Comparison of ENCODE assay signal across 19 cellular contexts in genomic region chr5:67147768-67148167, GRCh38. TPM values are rescaled to one million over a fixed set of nuclear protein-coding genes. Genes with fewer than 3 reads are reported as not detected.
DNase-seq lines count a peak whose midpoint lies in the region; ATAC-seq, FAIRE-seq and TF ChIP-seq lines count a peak whose summit lies in the region.
"Had no signal": no experiment of that assay in that cellular context is flagged by ENCODE, and none has a peak within 500 bp of the region (broad histone marks: within the 10 kb centered on the region; RNA-seq: fewer than 3 reads in every experiment).

No MANE protein-coding gene starts in this region.

- no peaks in the 10 kb centered on the region for H3K4me1 ChIP-seq in astrocyte (ENCODE audit: insufficient read depth, low read length)
- no peaks in the 10 kb centered on the region for H3K4me1 ChIP-seq in fibroblast of lung (ENCODE audit: control insufficient read depth, extremely low read depth, insufficient read depth, low read length)
- no peaks in the 10 kb centered on the region for H3K4me1 ChIP-seq in thyroid gland
- H3K4me1 ChIP-seq: BE2C had no signal

- H3K27ac Mint-ChIP-seq in astrocyte (ENCODE audit: unreplicated experiment), result no peak overlapping the region
- H3K27ac Mint-ChIP-seq: CD8-positive, alpha-beta T cell had no signal

- H3K27ac ChIP-seq in astrocyte (ENCODE audit: low read depth, low read length) (no peak overlapping the region), fibroblast of lung (ENCODE audit: insufficient read depth, low read length) (no peak overlapping the region), thyroid gland (no peak overlapping the region)
- H3K27ac ChIP-seq: PC-9, SK-N-MC had no signal

- H3K36me3 ChIP-seq in astrocyte (ENCODE audit: insufficient read depth, low read length) (peaks cover 50% of the 10 kb centered on the region), fibroblast of lung (ENCODE audit: control insufficient read depth, insufficient read depth, low read length) (peaks cover 3% of the 10 kb centered on the region), thyroid gland (peaks cover 7 to 29% of the 10 kb centered on the region in 2 donors)
- H3K36me3 ChIP-seq: BE2C had no signal

- TF ChIP-seq POLR2A in thyroid gland (IDR thresholded peaks at IDR 0.05), result no peak

- no peak overlapping the region for H2AFZ ChIP-seq in astrocyte (ENCODE audit: low read depth, low read length)
- H2AFZ ChIP-seq in fibroblast of lung (ENCODE audit: low read length), result no peak overlapping the region
- H2AFZ ChIP-seq: PC-9 had no signal

- H3K27me3 ChIP-seq in astrocyte (ENCODE audit: insufficient read depth, low read length) (no peaks in the 10 kb centered on the region), fibroblast of lung (ENCODE audit: control insufficient read depth, insufficient read depth, low read length) (no peaks in the 10 kb centered on the region), thyroid gland (no peaks in the 10 kb centered on the region)
- H3K27me3 ChIP-seq: BE2C had no signal

- H3K9ac ChIP-seq in astrocyte (ENCODE audit: low read length) (no peak overlapping the region), fibroblast of lung (ENCODE audit: insufficient read depth, low read length) (no peak overlapping the region)

- intact Hi-C loops in thyroid gland (cut with DNase I), result loop anchor here (5.0 to 10.0 kb wide), 2 partner anchors 153 to 330 kb away; no protein-coding TSS in a partner anchor

- H3K4me2 ChIP-seq in astrocyte (ENCODE audit: low read length) (no peak overlapping the region), fibroblast of lung (ENCODE audit: extremely low read depth, insufficient read depth, low read length) (no peak overlapping the region)
- H3K4me2 ChIP-seq: PC-9 had no signal

- peak; percentile 31 for DNase-seq in LHCN-M2 (ENCODE audit: low read depth)
- peak; percentile 68 for DNase-seq in astrocyte (ENCODE audit: low read depth)
- DNase-seq in fibroblast of lung (ENCODE audit: low read depth in 2 of 2), result peak; percentile 72 to 73
- peak; percentile 33 for DNase-seq in skeletal muscle cell (ENCODE audit: low read depth)
- DNase-seq in NCI-H1694 treated with DMSO at 0.1 percent for 48 hours (lab: John Stamatoyannopoulos, UW), result no peak
- DNase-seq in thyroid gland, result no peak
- DNase-seq: BE2C; CD8-positive, alpha-beta T cell; H7; NCI-H1105; NCI-H187; NCI-H2171; NCI-H774; PC-9 had no signal

- FAIRE-seq in astrocyte (lab: Jason Lieb, UNC), result no peak

- H3K4me1 Mint-ChIP-seq in astrocyte (ENCODE audit: low read depth, unreplicated experiment), result peaks cover 8% of the 10 kb centered on the region

- H3K9me3 ChIP-seq in astrocyte (ENCODE audit: insufficient read depth, low read depth, low read length) (no peaks in the 10 kb centered on the region), fibroblast of lung (ENCODE audit: control insufficient read depth, insufficient read depth, low read depth, low read length) (no peaks in the 10 kb centered on the region), thyroid gland (no peaks in the 10 kb centered on the region)
- H3K9me3 ChIP-seq: BE2C had no signal

- H3K4me3 Mint-ChIP-seq in astrocyte (ENCODE audit: unreplicated experiment), result no peak overlapping the region
- H3K4me3 Mint-ChIP-seq: CD8-positive, alpha-beta T cell had no signal

- H3K9me3 Mint-ChIP-seq in astrocyte (ENCODE audit: unreplicated experiment), result no peaks in the 10 kb centered on the region

- ATAC-seq in HG03378 (IDR thresholded peaks at IDR 0.05; ENCODE audit: unreplicated experiment) (no peak), GM19023 (IDR thresholded peaks at IDR 0.05; ENCODE audit: unreplicated experiment) (no peak)
- ATAC-seq: CD8-positive, alpha-beta T cell; Right ventricle myocardium inferior had no signal

- no peak overlapping the region for H3K4me3 ChIP-seq in astrocyte (ENCODE audit: insufficient read depth, low read depth, low read length)
- H3K4me3 ChIP-seq in fibroblast of lung (replicated peaks in 1 of 4; ENCODE audit: control extremely low read depth in 1 of 4, insufficient read depth in 1 of 4, low read depth in 3 of 4, low read length in 4 of 4), result no peak overlapping the region
- no peak overlapping the region for H3K4me3 ChIP-seq in skeletal muscle cell (ENCODE audit: low read depth, low read length)
- no peak overlapping the region for H3K4me3 ChIP-seq in thyroid gland (replicated peaks in 1 of 3)
- H3K4me3 ChIP-seq: PC-9, SK-N-MC had no signal

- WGBS in thyroid gland, 2 donors, result 94 to 100% methylated on average over 3 of the region's 3 CpGs

- H3K79me2 ChIP-seq in astrocyte (ENCODE audit: insufficient read depth, low read length) (no peaks in the 10 kb centered on the region), fibroblast of lung (ENCODE audit: control insufficient read depth, insufficient read depth, low read length) (no peaks in the 10 kb centered on the region)

- TF ChIP-seq CTCF in astrocyte (IDR thresholded peaks at IDR 0.05; ENCODE audit: insufficient read depth, low read depth, low read length) (no peak), fibroblast of lung (conservative IDR thresholded peaks at IDR 0.05 in 1 of 2, IDR thresholded peaks at IDR 0.05 in 1 of 2; ENCODE audit: low read depth in 1 of 2, low read length in 2 of 2) (no peak), thyroid gland (IDR thresholded peaks at IDR 0.05) (no peak)

- peaks cover 20% of the 10 kb centered on the region for H3K36me3 Mint-ChIP-seq in astrocyte (ENCODE audit: low read depth, unreplicated experiment)

- H3K27me3 Mint-ChIP-seq in astrocyte (ENCODE audit: low read depth, unreplicated experiment), result no peaks in the 10 kb centered on the region

- H4K20me1 ChIP-seq in astrocyte (ENCODE audit: insufficient read depth, low read length) (peaks cover 16% of the 10 kb centered on the region), fibroblast of lung (ENCODE audit: control insufficient read depth, extremely low read depth, insufficient read depth, low read length) (no peaks in the 10 kb centered on the region)

RNA-seq across cellular contexts. Expression of gene CD180, which starts 48.8 kb away (rescaled TPM):
- not detected in 2 replicates for total RNA-seq in LHCN-M2 (2014; rRNA removed)
- not detected for polyA plus RNA-seq in LHCN-M2 (2012)
- total RNA-seq in astrocyte, result not detected in 2 replicates
- not detected in 2 replicates for total RNA-seq in fibroblast of lung
- polyA plus RNA-seq in fibroblast of lung, result 0.14 and 0.28 TPM in 2 replicates
- polyA plus RNA-seq in fibroblast of lung (2012), result 0.08 and 0.14 TPM in 2 replicates
- polyA minus RNA-seq in fibroblast of lung (ENCODE audit: low replicate concordance), result not detected in 2 replicates
- total RNA-seq in thyroid gland, result 1 to 10 TPM in 1 of 4 donors, under 1 TPM in 3; 0.20 to 1.1 (median 0.61) TPM
- total RNA-seq: H7, PC-9 had no signal
- polyA plus RNA-seq: AG04450 had no signal

Comparison
In these comparisons a context has a peak if more than half of its experiments do, and no peak if none do; other contexts are left out.
1. DNase-seq: peak in LHCN-M2 (single experiment), astrocyte (single experiment), fibroblast of lung (2 of 2) and skeletal muscle cell (single experiment); none in NCI-H1694 treated with DMSO at 0.1 percent for 48 hours (single experiment) and thyroid gland (0 of 2).